14 cellular contexts compared by ENCODE assay signal in the genomic region with DNA sequence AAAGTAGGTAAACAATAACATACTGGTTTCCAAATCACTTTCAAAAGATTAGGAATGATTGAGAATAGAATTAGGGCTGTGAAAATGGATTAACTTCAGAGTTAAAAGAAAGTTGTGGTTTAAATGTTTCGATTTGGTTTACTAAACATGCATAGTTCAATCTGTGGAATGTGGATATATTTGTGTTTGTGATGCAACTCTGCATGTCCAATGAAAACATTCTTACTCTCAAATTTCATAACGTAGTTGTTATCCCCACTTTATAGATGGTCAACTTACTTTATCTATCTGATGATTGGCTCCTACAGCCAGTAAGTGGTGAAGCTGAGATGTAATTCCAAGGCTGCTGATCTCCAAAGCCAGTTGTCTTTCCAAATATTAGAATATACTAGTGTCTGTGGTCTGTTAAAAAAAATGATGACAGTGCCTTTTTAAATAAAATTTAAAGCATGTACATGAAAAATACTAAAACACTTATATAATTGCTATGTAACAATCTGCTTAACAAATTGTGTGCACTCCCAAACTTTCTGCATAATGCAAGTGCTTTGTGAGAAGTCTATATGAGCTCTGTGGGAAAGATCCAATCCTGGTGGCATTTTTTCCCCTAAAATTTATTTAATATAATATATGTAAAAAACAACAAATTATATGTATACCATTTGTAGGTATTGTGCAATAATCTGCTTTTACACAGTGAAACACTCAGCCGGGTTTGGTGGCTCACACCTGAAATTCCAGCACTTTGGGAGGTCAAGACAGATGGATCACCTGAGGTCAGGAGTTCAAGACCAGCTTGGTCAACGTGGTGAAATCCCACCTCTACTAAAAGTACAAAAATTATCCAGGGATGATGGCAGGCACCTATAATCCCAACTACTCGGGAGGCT. TPM values are rescaled to one million over a fixed set of nuclear protein-coding genes. Genes with fewer than 3 reads are reported as not detected.
DNase-seq lines count a peak whose midpoint lies in the region.
"Had no signal": no experiment of that assay in that cellular context is flagged by ENCODE, and none has a peak within 500 bp of the region (broad histone marks: within the 10 kb centered on the region; RNA-seq: fewer than 3 reads in every experiment).

No MANE protein-coding gene starts in this region.

- H3K79me2 ChIP-seq in GM23248 (ENCODE audit: insufficient read depth), result no peaks in the 10 kb centered on the region

- H3K4me3 ChIP-seq in GM23248 (no peak overlapping the region), adipocyte (ENCODE audit: low read length) (no peak overlapping the region)

- H3K9ac ChIP-seq in GM23248, result no peak overlapping the region
- no peak overlapping the region for H3K9ac ChIP-seq in adipocyte (ENCODE audit: low read length)

- H3K27ac ChIP-seq in GM23248, result no peak overlapping the region

- H3F3A ChIP-seq in GM23248 (ENCODE audit: insufficient read depth), result 0 out of 2 replicates have a peak, but pooled peaks cover 5% of the 10 kb centered on the region

- WGBS in GM23248 (ENCODE audit: low coverage in 1 of 2, low lambda C conversion rate in 2 of 2, missing lambda C conversion rate in 2 of 2), 2 experiments, result 60 to 63% methylated on average over 5 of the region's 5 CpGs

- H3K4me2 ChIP-seq in GM23248 (ENCODE audit: unreplicated experiment), result no peak overlapping the region

- H3K27me3 ChIP-seq in GM23248 (replicated peaks; ENCODE audit: insufficient read depth) (no peaks in the 10 kb centered on the region), adipocyte (replicated peaks; ENCODE audit: control insufficient read depth, insufficient read depth, low read length) (no peaks in the 10 kb centered on the region)
- H3K27me3 ChIP-seq: BE2C had no signal

- DNase-seq in AG08395 (ENCODE audit: low spot score) (peak; percentile 31), GM23248 (peak; percentile 27), adipocyte (ENCODE audit: low read depth) (peak; percentile 73), fibroblast of peridontal ligament (ENCODE audit: extremely low read depth) (peak; percentile 83), islet precursor cell (no peak), NK-92 (lab: John Stamatoyannopoulos, UW; ENCODE audit: unreplicated experiment) (no peak), SKM-1 (lab: John Stamatoyannopoulos, UW; ENCODE audit: unreplicated experiment) (no peak), NCI-H1417 (lab: John Stamatoyannopoulos, UW) (no peak)
- DNase-seq: BE2C; CD4-positive, alpha-beta memory T cell; DMS79 treated with DMSO at 0.1 percent for 48 hours; GOT3; NCI-H748 treated with DMSO at 0.1 percent for 48 hours; SIG-M5 had no signal

- H2AFZ ChIP-seq in GM23248, result no peak overlapping the region

- no peaks in the 10 kb centered on the region for H4K20me1 ChIP-seq in GM23248 (ENCODE audit: insufficient read depth)

- H3K36me3 ChIP-seq in GM23248 (ENCODE audit: low read depth) (no peaks in the 10 kb centered on the region), adipocyte (ENCODE audit: control insufficient read depth, insufficient read depth, low read length, severe bottlenecking) (no peaks in the 10 kb centered on the region)
- H3K36me3 ChIP-seq: BE2C had no signal

- in situ Hi-C loops in GM23248 (cut with MboI), result loop anchor here (10.0 kb wide), 2 partner anchors 233 to 323 kb away; a partner anchor contains a TSS

- H3K9me2 ChIP-seq in GM23248 (ENCODE audit: insufficient read depth), result no peaks in the 10 kb centered on the region

- H3K4me1 ChIP-seq in GM23248 (ENCODE audit: insufficient read depth) (peaks cover 5% of the 10 kb centered on the region; the same call in 1 of the 2 replicates), adipocyte (ENCODE audit: control insufficient read depth, insufficient read depth, low read length) (no peaks in the 10 kb centered on the region)
- H3K4me1 ChIP-seq: BE2C had no signal

- H3K9me3 ChIP-seq in GM23248 (ENCODE audit: low read depth) (no peaks in the 10 kb centered on the region), adipocyte (ENCODE audit: control insufficient read depth, low read length) (no peaks in the 10 kb centered on the region)
- H3K9me3 ChIP-seq: BE2C had no signal

RNA-seq across cellular contexts. Expression of a gene that starts 9.7 kb away (rescaled TPM):
- 13.3 and 15.5 TPM in 2 replicates for total RNA-seq in GM23248 (2014; rRNA removed; shearing (Covaris generic))
- 3.9 and 4.2 TPM in 2 replicates for polyA plus RNA-seq in GM23248 (2016; fragmentation: Nextera tagmentation; extraction: Ambion mirVana)

RNA-seq across cellular contexts. Expression of a gene that starts 36.1 kb away (rescaled TPM):
- 124 and 140 TPM in 2 replicates for total RNA-seq in GM23248 (2014; rRNA removed; shearing (Covaris generic))
- 116 and 120 TPM in 2 replicates for polyA plus RNA-seq in GM23248 (2016; fragmentation: Nextera tagmentation; extraction: Ambion mirVana)

Comparison
In these comparisons a context has a peak if more than half of its experiments do, and no peak if none do; other contexts are left out.
1. DNase-seq: peak in AG08395 (single experiment), GM23248 (single experiment), adipocyte (single experiment) and fibroblast of peridontal ligament (single experiment); none in islet precursor cell (single experiment), NK-92 (single experiment), SKM-1 (single experiment) and NCI-H1417 (0 of 3).